In the genomic region with DNA sequence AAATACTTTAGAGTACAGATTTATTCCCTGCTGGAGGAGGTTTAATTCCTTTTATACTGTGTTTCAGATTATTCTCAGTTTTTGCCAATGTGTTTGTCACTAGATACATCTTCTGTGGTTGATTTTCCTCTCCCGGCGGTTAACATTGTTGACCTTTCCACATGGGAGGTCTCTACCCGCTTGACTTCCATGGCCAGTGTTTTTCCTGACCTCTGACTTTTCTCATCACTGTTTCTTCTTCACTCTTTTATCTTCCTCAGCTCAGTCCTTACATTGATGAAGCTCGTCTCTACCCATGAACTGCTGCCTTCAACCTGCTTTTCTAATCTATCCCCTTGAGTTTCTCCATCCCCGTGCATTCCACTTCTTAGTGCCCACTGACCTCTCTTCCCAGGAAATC, we compare ENCODE assay signal across 8 cellular contexts.
"Had no signal": no experiment of that assay in that cellular context is flagged by ENCODE, and none has a peak within 500 bp of the region (broad histone marks: within the 10 kb centered on the region; RNA-seq: fewer than 3 reads in every experiment).

No MANE protein-coding gene starts in this region.

- FAIRE-seq: G401.6, GM12878, GM12891, GM12892, GM18507, GM19239 had no signal

- H3K4me3 ChIP-seq: GM12878 had no signal

- DNase-seq: GDM1, GF-D8 had no signal

- ATAC-seq: GM12878 had no signal
